In the genomic region with DNA sequence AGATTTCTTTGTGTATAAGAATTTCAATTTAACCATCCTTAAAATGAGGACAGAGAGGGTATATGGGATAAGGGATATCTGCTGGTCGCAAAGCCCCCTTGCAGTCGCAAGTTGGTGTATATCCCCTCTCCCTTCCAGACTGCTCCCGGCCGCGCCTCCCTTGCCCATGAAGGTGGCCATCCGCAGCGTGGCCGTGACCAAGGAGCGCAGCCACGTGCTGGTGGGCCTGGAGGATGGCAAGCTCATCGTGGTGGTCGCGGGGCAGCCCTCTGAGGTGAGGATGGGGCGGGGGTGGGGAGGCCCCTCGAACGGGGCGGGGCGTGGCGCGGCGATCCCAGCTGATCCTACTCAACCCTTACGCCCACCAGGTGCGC, we compare ENCODE assay signal across 8 cellular contexts. TPM values are rescaled to one million over a fixed set of nuclear protein-coding genes. Genes with fewer than 3 reads are reported as not detected.
DNase-seq lines count a peak whose midpoint lies in the region; FAIRE-seq and TF ChIP-seq lines count a peak whose summit lies in the region.

No MANE protein-coding gene starts in this region.

- H3K9ac ChIP-seq in GM23248, result peak overlapping the region; percentile 89; the same call in 1 of the 2 replicates
- H3K9ac ChIP-seq in iPS-15b (ENCODE audit: low read depth, low read length), result no peak overlapping the region
- H3K9ac ChIP-seq in skeletal muscle satellite cell (ENCODE audit: low read depth, low read length), result peak overlapping the region; percentile 95

- H3K79me2 ChIP-seq in GM23248 (ENCODE audit: insufficient read depth), result no peaks in the 10 kb centered on the region; the same call in 1 of the 2 replicates

- no peak for DNase-seq in GM23248
- no peak for DNase-seq in ascending aorta (ENCODE audit: low spot score in 2 of 2)
- DNase-seq in A172 (ENCODE audit: low spot score), result no peak
- DNase-seq in NCI-H510A treated with DMSO at 0.1 percent for 48 hours (lab: John Stamatoyannopoulos, UW), result no peak
- no peak for DNase-seq in AG20443 (ENCODE audit: low spot score)
- DNase-seq in urothelium cell line (ENCODE audit: low spot score), result no peak

- H3K4me1 ChIP-seq in GM23248 (ENCODE audit: insufficient read depth), result no peaks in the 10 kb centered on the region
- peaks cover 3 to 7% of the 10 kb centered on the region in 2 donors for H3K4me1 ChIP-seq in ascending aorta
- no peaks in the 10 kb centered on the region for H3K4me1 ChIP-seq in iPS-15b (ENCODE audit: control insufficient read depth, insufficient read depth, low read length)
- peaks cover 11% of the 10 kb centered on the region for H3K4me1 ChIP-seq in skeletal muscle satellite cell (ENCODE audit: control insufficient read depth, insufficient read depth, low read length)

- H4K20me1 ChIP-seq in GM23248 (ENCODE audit: insufficient read depth), result no peaks in the 10 kb centered on the region

- H3K9me3 ChIP-seq in GM23248 (ENCODE audit: low read depth), result no peaks in the 10 kb centered on the region
- H3K9me3 ChIP-seq in ascending aorta, result no peaks in the 10 kb centered on the region
- H3K9me3 ChIP-seq in iPS-15b (ENCODE audit: control insufficient read depth, insufficient read depth, low read length), result no peaks in the 10 kb centered on the region
- no peaks in the 10 kb centered on the region for H3K9me3 ChIP-seq in skeletal muscle satellite cell (replicated peaks; ENCODE audit: low read length)

- H3K9me2 ChIP-seq in GM23248 (ENCODE audit: insufficient read depth), result no peaks in the 10 kb centered on the region

- 22 to 26% methylated on average over 20 to 23 of the region's 23 CpGs for WGBS in GM23248 (ENCODE audit: low coverage in 1 of 2, low lambda C conversion rate in 2 of 2, missing lambda C conversion rate in 2 of 2), 2 experiments

- FAIRE-seq in urothelium cell line (lab: Jason Lieb, UNC), result no peak

- H3K36me3 ChIP-seq in GM23248 (ENCODE audit: low read depth) (no peaks in the 10 kb centered on the region), ascending aorta (peaks cover 10 to 26% of the 10 kb centered on the region in 2 donors), iPS-15b (ENCODE audit: control insufficient read depth, insufficient read depth, low read length) (peaks cover 32% of the 10 kb centered on the region), skeletal muscle satellite cell (ENCODE audit: insufficient read depth, low read length) (peaks cover under 1% of the 10 kb centered on the region)

- intact Hi-C loops in ascending aorta (cut with DNase I), result loop anchor here (1.0 kb wide), 2 partner anchors 33 to 74 kb away; partner anchors contain the start of gene CCDC12

- no peak for TF ChIP-seq CTCF in ascending aorta (IDR thresholded peaks at IDR 0.05)

- H3F3A ChIP-seq in GM23248 (ENCODE audit: insufficient read depth), result no peaks in the 10 kb centered on the region

- H2AFZ ChIP-seq in GM23248, result peak overlapping the region; percentile 35; the same call in 1 of the 2 replicates

- H3K27ac ChIP-seq in GM23248, result no peak overlapping the region
- peak overlapping the region; percentile 80 to 91 for H3K27ac ChIP-seq in ascending aorta

- in situ Hi-C loops in GM23248 (cut with MboI), result no loop called here

- H3K27me3 ChIP-seq in GM23248 (replicated peaks; ENCODE audit: insufficient read depth), result no peaks in the 10 kb centered on the region
- no peaks in the 10 kb centered on the region for H3K27me3 ChIP-seq in ascending aorta
- H3K27me3 ChIP-seq in iPS-15b (ENCODE audit: control insufficient read depth, insufficient read depth, low read length), result no peaks in the 10 kb centered on the region
- no peaks in the 10 kb centered on the region for H3K27me3 ChIP-seq in skeletal muscle satellite cell (ENCODE audit: control insufficient read depth, insufficient read depth, low read length)

- peak overlapping the region; percentile 43 for H3K4me2 ChIP-seq in GM23248 (ENCODE audit: unreplicated experiment)
- peak overlapping the region; percentile 99 for H3K4me2 ChIP-seq in skeletal muscle satellite cell (ENCODE audit: low read length)

- H3K4me3 ChIP-seq in GM23248, result peak overlapping the region; percentile 65
- H3K4me3 ChIP-seq in ascending aorta, result peak overlapping the region; percentile 78 to 79
- H3K4me3 ChIP-seq in iPS-15b (ENCODE audit: low read depth, low read length), result peak overlapping the region; percentile 43
- H3K4me3 ChIP-seq in skeletal muscle satellite cell (ENCODE audit: low read length), result peak overlapping the region; percentile 74

RNA-seq across cellular contexts. Expression of gene NBEAL2, which starts 29.4 kb away (rescaled TPM):
- 2.8 and 4.7 TPM in 2 replicates for total RNA-seq in GM23248 (2014; rRNA removed; shearing (Covaris generic))
- polyA plus RNA-seq in GM23248 (2016; fragmentation: Nextera tagmentation; extraction: Ambion mirVana), result 0.94 and 1.2 TPM in 2 replicates
- total RNA-seq in ascending aorta, result 70.2 TPM
- total RNA-seq in skeletal muscle satellite cell (2012; rRNA removed), result 3.3 and 3.7 TPM in 2 replicates
- 10.9 and 13.9 TPM in 2 replicates for total RNA-seq in A172 (2014; rRNA removed; shearing (Covaris generic))

RNA-seq across cellular contexts. Expression of gene CCDC12, which starts 32.3 kb away (rescaled TPM):
- total RNA-seq in GM23248 (2014; rRNA removed; shearing (Covaris generic)), result 15.2 and 17.4 TPM in 2 replicates
- 42.7 and 43.8 TPM in 2 replicates for polyA plus RNA-seq in GM23248 (2016; fragmentation: Nextera tagmentation; extraction: Ambion mirVana)
- 34.3 TPM for total RNA-seq in ascending aorta
- 19.2 and 27.4 TPM in 2 replicates for total RNA-seq in skeletal muscle satellite cell (2012; rRNA removed)
- 21.1 and 32.5 TPM in 2 replicates for total RNA-seq in A172 (2014; rRNA removed; shearing (Covaris generic))
